8 cellular contexts compared by ENCODE assay signal in genomic region chr2:167651406-167652151, GRCh38.
"Had no signal": no experiment of that assay in that cellular context is flagged by ENCODE, and none has a peak within 500 bp of the region (broad histone marks: within the 10 kb centered on the region; RNA-seq: fewer than 3 reads in every experiment).

No MANE protein-coding gene starts in this region.

- H3K4me3 Mint-ChIP-seq: stimulated activated memory B cell treated with anti-CD40 and anti-IgM and Interleukin-4, amounts not matched to agents 10 μg/mL and 1 μg/mL and 100 μg/mL, for 72 hours had no signal

- H3K4me1 Mint-ChIP-seq: stimulated activated memory B cell treated with anti-CD40 and anti-IgM and Interleukin-4, amounts not matched to agents 10 μg/mL and 1 μg/mL and 100 μg/mL, for 72 hours had no signal

- H3K27ac Mint-ChIP-seq: stimulated activated memory B cell treated with anti-CD40 and anti-IgM and Interleukin-4, amounts not matched to agents 10 μg/mL and 1 μg/mL and 100 μg/mL, for 72 hours had no signal

- DNase-seq: activated naive CD4-positive, alpha-beta T cell treated with Interleukin-2 at 50 U/mL for 16 hours; aorta; esophagus squamous epithelium; hippocampal formation; stimulated activated CD4-positive, alpha-beta T cell treated with anti-CD3 and anti-CD28 coated beads, Interleukin-2, amount 100 ng/mL, for 48 hours; T-helper 1 cell; T1000 had no signal

- H3K27me3 Mint-ChIP-seq: stimulated activated memory B cell treated with anti-CD40 and anti-IgM and Interleukin-4, amounts not matched to agents 10 μg/mL and 1 μg/mL and 100 μg/mL, for 72 hours had no signal

- H3K36me3 Mint-ChIP-seq: stimulated activated memory B cell treated with anti-CD40 and anti-IgM and Interleukin-4, amounts not matched to agents 10 μg/mL and 1 μg/mL and 100 μg/mL, for 72 hours had no signal
